Comparison of ENCODE assay signal across 1 cellular context in genomic region chr3:194354315-194354714, GRCh38.
TF ChIP-seq lines count a peak whose summit lies in the region.

No MANE protein-coding gene starts in this region.

TF ChIP-seq in HepG2, 621 proteins besides CTCF, POLR2A, EP300 and RAD21:
- TF ChIP-seq TOE1 (CRISPR knock-in tag; IDR thresholded peaks at IDR 0.05) (no peak), MNT (IDR thresholded peaks at IDR 0.05) (peak; percentile 51), HNRNPH1 (optimal IDR thresholded peaks at IDR 0.05; ENCODE audit: low read depth, low read length) (no peak), HDAC1 (CRISPR knock-in tag; IDR thresholded peaks at IDR 0.05) (no peak), ZNF644 (CRISPR knock-in tag; IDR thresholded peaks at IDR 0.05; ENCODE audit: low read depth) (no peak)
